ENCODE assay signal across 9 cellular contexts in the genomic region with DNA sequence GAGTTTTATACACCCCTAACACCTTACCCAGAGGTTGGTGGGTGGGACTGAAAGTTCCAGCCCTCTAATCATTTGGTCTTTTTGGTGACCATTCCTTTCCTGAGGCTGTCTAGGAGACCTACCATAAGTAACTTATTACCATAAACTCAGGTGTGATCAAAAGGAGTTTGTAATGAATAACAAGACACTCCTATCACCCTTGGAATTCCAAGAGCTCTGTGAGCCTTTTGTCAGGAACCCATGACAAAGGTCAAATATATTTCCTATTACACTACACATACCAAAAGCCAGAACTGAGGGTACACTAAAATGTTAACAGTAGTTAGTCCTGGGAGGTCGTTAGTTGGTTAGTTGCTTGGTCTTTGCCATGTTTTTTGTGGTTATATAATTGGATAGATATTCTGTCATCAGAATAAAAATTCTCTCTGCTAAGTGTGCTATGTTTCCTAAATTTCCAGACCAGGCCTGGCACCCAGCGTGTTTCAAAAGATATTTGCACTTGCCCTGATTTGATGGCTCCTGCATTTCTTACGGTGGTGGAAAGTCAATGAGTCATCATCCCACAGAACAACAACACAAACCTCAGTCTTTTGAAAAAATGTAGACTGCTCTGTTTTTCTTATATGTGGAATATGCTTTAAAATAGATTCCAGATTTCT. TPM values are rescaled to one million over a fixed set of nuclear protein-coding genes. Genes with fewer than 3 reads are reported as not detected.
A peak's percentile ranks its signal among the peaks of the same experiment; 100 is the strongest.
DNase-seq lines count a peak whose midpoint lies in the region; ATAC-seq and TF ChIP-seq lines count a peak whose summit lies in the region.
"Had no signal": no experiment of that assay in that cellular context is flagged by ENCODE, and none has a peak within 500 bp of the region (broad histone marks: within the 10 kb centered on the region; RNA-seq: fewer than 3 reads in every experiment).

No MANE protein-coding gene starts in this region.

- H3K27ac ChIP-seq in hepatocyte, result peak overlapping the region; percentile 92
- H3K27ac ChIP-seq in naive thymus-derived CD4-positive, alpha-beta T cell (ENCODE audit: low read depth, low read length), result no peak overlapping the region
- H3K27ac ChIP-seq: BLaER1 had no signal

- intact Hi-C loops in naive thymus-derived CD4-positive, alpha-beta T cell (cut with micrococcal nuclease), result no loop called here

- peaks cover 19% of the 10 kb centered on the region for H3K4me1 Mint-ChIP-seq in activated CD4-positive, alpha-beta T cell treated with anti-CD3 and anti-CD28 coated beads, Interleukin-2, amount 10 ng/mL, durations not matched to agents 7 days and 5 days
- peaks cover 15% of the 10 kb centered on the region for H3K4me1 Mint-ChIP-seq in activated naive CD8-positive, alpha-beta T cell treated with anti-CD3 and anti-CD28 coated beads for 36 hours
- H3K4me1 Mint-ChIP-seq in naive thymus-derived CD4-positive, alpha-beta T cell, result peaks cover 0 to 18% (median 0%) of the 10 kb centered on the region in 7 donors

- H3K27me3 Mint-ChIP-seq in activated CD4-positive, alpha-beta T cell treated with anti-CD3 and anti-CD28 coated beads, Interleukin-2, amount 10 ng/mL, durations not matched to agents 7 days and 5 days, result no peaks in the 10 kb centered on the region
- H3K27me3 Mint-ChIP-seq in activated naive CD8-positive, alpha-beta T cell treated with anti-CD3 and anti-CD28 coated beads for 36 hours, result no peaks in the 10 kb centered on the region
- no peaks in the 10 kb centered on the region for H3K27me3 Mint-ChIP-seq in naive thymus-derived CD4-positive, alpha-beta T cell

- H3K4me3 ChIP-seq in hepatocyte, result no peak overlapping the region
- no peak overlapping the region for H3K4me3 ChIP-seq in naive thymus-derived CD4-positive, alpha-beta T cell (ENCODE audit: low read length)
- H3K4me3 ChIP-seq: BLaER1 had no signal

- H4K20me1 ChIP-seq in hepatocyte (ENCODE audit: insufficient read depth, poor library complexity, severe bottlenecking), result no peaks in the 10 kb centered on the region
- H4K20me1 ChIP-seq: BLaER1 had no signal

- no peak for DNase-seq in activated CD4-positive, alpha-beta T cell treated with anti-CD3 and anti-CD28 coated beads, Interleukin-2, amount 10 ng/mL, durations not matched to agents 7 days and 5 days
- DNase-seq in activated CD4-positive, alpha-beta T cell treated with anti-CD3 and anti-CD28 coated beads, Interleukin-2, amount 50 U/mL, for 48 hours, result no peak
- DNase-seq in activated naive CD8-positive, alpha-beta T cell treated with anti-CD3 and anti-CD28 coated beads for 36 hours, result no peak
- peak; percentile 49 for DNase-seq in hepatocyte (ENCODE audit: low spot score)
- peak; percentile 86 for DNase-seq in stromal cell of bone marrow (ENCODE audit: low read depth)
- no peak for DNase-seq in NCI-H748 (lab: John Stamatoyannopoulos, UW; ENCODE audit: unreplicated experiment)
- no peak for DNase-seq in naive thymus-derived CD4-positive, alpha-beta T cell
- DNase-seq in KG1 (lab: John Stamatoyannopoulos, UW), result no peak

- no peak for ATAC-seq in naive thymus-derived CD4-positive, alpha-beta T cell

- H3K9me2 ChIP-seq in hepatocyte (replicated peaks; ENCODE audit: insufficient read depth), result no peaks in the 10 kb centered on the region

- H3K27me3 ChIP-seq in hepatocyte, result no peaks in the 10 kb centered on the region
- no peaks in the 10 kb centered on the region for H3K27me3 ChIP-seq in naive thymus-derived CD4-positive, alpha-beta T cell (ENCODE audit: control insufficient read depth in 2 of 2, insufficient read depth in 2 of 2, low read length in 2 of 2)
- H3K27me3 ChIP-seq: BLaER1 had no signal

- H3K4me2 ChIP-seq in hepatocyte, result peak overlapping the region; percentile 47
- H3K4me2 ChIP-seq: BLaER1 had no signal

- peak overlapping the region; percentile 46 for H3K27ac Mint-ChIP-seq in activated CD4-positive, alpha-beta T cell treated with anti-CD3 and anti-CD28 coated beads, Interleukin-2, amount 10 ng/mL, durations not matched to agents 7 days and 5 days
- H3K27ac Mint-ChIP-seq in activated naive CD8-positive, alpha-beta T cell treated with anti-CD3 and anti-CD28 coated beads for 36 hours, result peak overlapping the region; percentile 35
- H3K27ac Mint-ChIP-seq in naive thymus-derived CD4-positive, alpha-beta T cell, result peak overlapping the region in 2 of 9 donors; percentile 8 to 72

- no peaks in the 10 kb centered on the region for H3K79me2 ChIP-seq in hepatocyte

- POLR2A ChIA-PET in activated CD4-positive, alpha-beta T cell treated with anti-CD3 and anti-CD28 coated beads, Interleukin-2, amount 10 ng/mL, durations not matched to agents 7 days and 5 days (lab: Charles Lee), result no interaction called here
- POLR2A ChIA-PET in naive thymus-derived CD4-positive, alpha-beta T cell (lab: Charles Lee), result no interaction called here

- H3K4me3 Mint-ChIP-seq in activated CD4-positive, alpha-beta T cell treated with anti-CD3 and anti-CD28 coated beads, Interleukin-2, amount 10 ng/mL, durations not matched to agents 7 days and 5 days, result no peak overlapping the region
- no peak overlapping the region for H3K4me3 Mint-ChIP-seq in activated naive CD8-positive, alpha-beta T cell treated with anti-CD3 and anti-CD28 coated beads for 36 hours
- H3K4me3 Mint-ChIP-seq in naive thymus-derived CD4-positive, alpha-beta T cell, result peak overlapping the region in 1 of 10 donors; percentile 45

- H3K36me3 Mint-ChIP-seq in activated CD4-positive, alpha-beta T cell treated with anti-CD3 and anti-CD28 coated beads, Interleukin-2, amount 10 ng/mL, durations not matched to agents 7 days and 5 days (ENCODE audit: low read depth), result peaks cover 44% of the 10 kb centered on the region
- H3K36me3 Mint-ChIP-seq in activated naive CD8-positive, alpha-beta T cell treated with anti-CD3 and anti-CD28 coated beads for 36 hours, result peaks cover 56% of the 10 kb centered on the region
- H3K36me3 Mint-ChIP-seq in naive thymus-derived CD4-positive, alpha-beta T cell, result peaks cover 10 to 59% (median 33%) of the 10 kb centered on the region in 5 donors

- TF ChIP-seq CTCF in hepatocyte (IDR thresholded peaks at IDR 0.05; ENCODE audit: poor library complexity), result no peak

- no peaks in the 10 kb centered on the region for H3K9me3 Mint-ChIP-seq in activated CD4-positive, alpha-beta T cell treated with anti-CD3 and anti-CD28 coated beads, Interleukin-2, amount 10 ng/mL, durations not matched to agents 7 days and 5 days
- H3K9me3 Mint-ChIP-seq in activated naive CD8-positive, alpha-beta T cell treated with anti-CD3 and anti-CD28 coated beads for 36 hours, result no peaks in the 10 kb centered on the region
- no peaks in the 10 kb centered on the region for H3K9me3 Mint-ChIP-seq in naive thymus-derived CD4-positive, alpha-beta T cell

- 44% methylated on average over 3 of the region's 3 CpGs for WGBS in hepatocyte (ENCODE audit: low lambda C conversion rate, missing lambda C conversion rate)

- H3K4me1 ChIP-seq in hepatocyte (ENCODE audit: insufficient read depth), result peaks cover 9% of the 10 kb centered on the region
- no peaks in the 10 kb centered on the region for H3K4me1 ChIP-seq in naive thymus-derived CD4-positive, alpha-beta T cell (ENCODE audit: control insufficient read depth in 2 of 2, insufficient read depth in 2 of 2, low read length in 2 of 2)
- H3K4me1 ChIP-seq: BLaER1 had no signal

- H3K36me3 ChIP-seq in hepatocyte (replicated peaks; ENCODE audit: insufficient read depth, low read depth), result no peaks in the 10 kb centered on the region
- peaks cover 0 to 36% (median 0%) of the 10 kb centered on the region in 3 experiments for H3K36me3 ChIP-seq in naive thymus-derived CD4-positive, alpha-beta T cell (ENCODE audit: control insufficient read depth in 2 of 3, insufficient read depth in 3 of 3, low read length in 3 of 3)

- H2AFZ ChIP-seq in hepatocyte, result no peak overlapping the region

- CTCF ChIA-PET in activated CD4-positive, alpha-beta T cell treated with anti-CD3 and anti-CD28 coated beads, Interleukin-2, amount 10 ng/mL, durations not matched to agents 7 days and 5 days (lab: Charles Lee), result interaction anchor here (1.0 to 1.5 kb wide), 3 partner anchors 8 to 102 kb away, joined by 3 to 5 read pairs (median 4); a partner anchor contains a TSS
- CTCF ChIA-PET in naive thymus-derived CD4-positive, alpha-beta T cell (lab: Charles Lee), result interaction anchor here (1.4 to 1.7 kb wide), 2 partner anchors 8 to 41 kb away, joined by 4 to 6 read pairs; no protein-coding TSS in a partner anchor

- no peaks in the 10 kb centered on the region for H3K9me3 ChIP-seq in hepatocyte (ENCODE audit: low read depth)
- H3K9me3 ChIP-seq in naive thymus-derived CD4-positive, alpha-beta T cell (ENCODE audit: control insufficient read depth in 2 of 3, low read length in 3 of 3), result no peaks in the 10 kb centered on the region
- H3K9me3 ChIP-seq: BLaER1 had no signal

RNA-seq across cellular contexts. Expression of a gene that starts 27.0 kb away (rescaled TPM):
- under 1 TPM; 0.89 to 0.99 TPM for total RNA-seq in activated CD4-positive, alpha-beta T cell treated with anti-CD3 and anti-CD28 coated beads, Interleukin-2, amount 10 ng/mL, durations not matched to agents 7 days and 5 days
- total RNA-seq in activated naive CD8-positive, alpha-beta T cell treated with anti-CD3 and anti-CD28 coated beads for 36 hours, result 1 to 10 TPM; 1.2 to 1.4 TPM
- total RNA-seq in hepatocyte, result 7.8 and 9.4 TPM in 2 replicates
- 0.60 and 1.4 TPM in 2 replicates for polyA plus RNA-seq in hepatocyte
- total RNA-seq in naive thymus-derived CD4-positive, alpha-beta T cell, result 1 to 10 TPM in 1 of 5 experiments, under 1 TPM in 4; 0.11 to 1.7 (median 0.13) TPM
- under 1 TPM in 1 of 2 donors, not detected in 1; 0.03 TPM for polyA plus RNA-seq in naive thymus-derived CD4-positive, alpha-beta T cell

RNA-seq across cellular contexts. Expression of a gene that starts 50.2 kb away (rescaled TPM):
- 100 to 1,000 TPM; 165 to 166 TPM for total RNA-seq in activated CD4-positive, alpha-beta T cell treated with anti-CD3 and anti-CD28 coated beads, Interleukin-2, amount 10 ng/mL, durations not matched to agents 7 days and 5 days
- 100 to 1,000 TPM; 266 to 269 TPM for total RNA-seq in activated naive CD8-positive, alpha-beta T cell treated with anti-CD3 and anti-CD28 coated beads for 36 hours
- total RNA-seq in hepatocyte, result 19.5 and 29.5 TPM in 2 replicates
- polyA plus RNA-seq in hepatocyte, result 24.4 and 31.9 TPM in 2 replicates
- total RNA-seq in naive thymus-derived CD4-positive, alpha-beta T cell, result 100 to 1,000 TPM in 1 of 5 experiments, 10 to 100 TPM in 4; 28.0 to 189 (median 30.2) TPM
- polyA plus RNA-seq in naive thymus-derived CD4-positive, alpha-beta T cell, result 10 to 100 TPM; 34.2 to 40.2 TPM

Comparison
In these comparisons a context has a peak if more than half of its experiments do, and no peak if none do; other contexts are left out.
1. DNase-seq: peak in hepatocyte (single experiment) and stromal cell of bone marrow (single experiment); none in activated CD4-positive, alpha-beta T cell treated with anti-CD3 and anti-CD28 coated beads, Interleukin-2, amount 10 ng/mL, durations not matched to agents 7 days and 5 days (single experiment), activated CD4-positive, alpha-beta T cell treated with anti-CD3 and anti-CD28 coated beads, Interleukin-2, amount 50 U/mL, for 48 hours (0 of 2), activated naive CD8-positive, alpha-beta T cell treated with anti-CD3 and anti-CD28 coated beads for 36 hours (single experiment), NCI-H748 (single experiment), naive thymus-derived CD4-positive, alpha-beta T cell (0 of 9) and KG1 (single experiment).